18 cellular contexts compared by ENCODE assay signal in the genomic region with DNA sequence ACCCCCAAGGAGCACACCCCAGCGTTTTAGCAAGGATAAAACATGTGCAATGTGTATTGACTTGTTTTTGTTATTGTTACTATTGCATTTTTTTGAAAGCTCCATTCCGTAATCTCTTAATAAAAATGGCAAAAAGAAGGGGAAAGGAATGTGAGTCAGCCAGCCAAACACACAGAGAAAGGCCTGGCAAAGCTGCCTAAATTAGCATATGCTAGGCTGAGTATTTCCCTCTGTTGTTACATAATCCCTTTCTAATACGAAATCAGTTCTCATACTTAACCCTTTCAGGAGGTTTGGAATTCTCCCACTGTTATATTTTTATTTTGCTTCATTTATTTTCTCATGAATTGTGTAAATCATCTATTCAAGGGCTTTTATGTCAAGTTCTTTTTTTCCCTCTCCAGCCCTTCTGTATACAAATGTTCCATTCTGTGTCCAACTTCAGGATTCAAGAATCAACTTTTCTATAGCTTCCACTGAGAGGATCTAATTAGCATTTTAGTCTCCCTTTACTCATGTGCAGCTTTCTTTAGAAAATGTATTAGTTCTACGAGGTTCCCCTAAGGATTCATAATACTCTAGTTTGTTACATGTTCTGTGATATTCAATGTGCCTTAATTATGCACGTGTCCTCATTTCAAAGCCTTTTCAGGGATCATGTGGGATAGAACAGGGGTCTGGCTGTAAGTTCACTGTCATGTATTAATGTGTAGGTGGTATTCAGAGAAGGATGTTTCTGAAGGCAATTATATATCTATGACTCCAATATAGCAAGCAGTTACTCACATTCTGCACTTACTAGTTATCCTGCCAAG. TPM values are rescaled to one million over a fixed set of nuclear protein-coding genes. Genes with fewer than 3 reads are reported as not detected.
DNase-seq lines count a peak whose midpoint lies in the region; ATAC-seq and TF ChIP-seq lines count a peak whose summit lies in the region.
"Had no signal": no experiment of that assay in that cellular context is flagged by ENCODE, and none has a peak within 500 bp of the region (broad histone marks: within the 10 kb centered on the region; RNA-seq: fewer than 3 reads in every experiment).

No MANE protein-coding gene starts in this region.

- peak overlapping the region in 57 of 59 donors; percentile 2 to 96 (median 73) for H3K27ac ChIP-seq in dorsolateral prefrontal cortex
- no peak overlapping the region for H3K27ac ChIP-seq in mesendoderm (ENCODE audit: low read depth, low read length)
- H3K27ac ChIP-seq in right lobe of liver, result no peak overlapping the region
- H3K27ac ChIP-seq: ascending aorta, esophagus squamous epithelium, left ventricle myocardium inferior had no signal

- no peak overlapping the region for H3K4me2 ChIP-seq in mesendoderm (ENCODE audit: low read length)

- H3K4me1 ChIP-seq in mesendoderm (ENCODE audit: control insufficient read depth, low read depth, low read length), result no peaks in the 10 kb centered on the region
- H3K4me1 ChIP-seq in right lobe of liver, result no peaks in the 10 kb centered on the region
- H3K4me1 ChIP-seq: ascending aorta, left ventricle myocardium inferior had no signal

- H2BK15ac ChIP-seq in mesendoderm (replicated peaks; ENCODE audit: low read depth), result no peak overlapping the region

- H3K23ac ChIP-seq in mesendoderm (ENCODE audit: low read length), result no peak overlapping the region

- H3K56ac ChIP-seq in mesendoderm (ENCODE audit: low read length), result no peak overlapping the region

- H3K36me3 ChIP-seq in mesendoderm (ENCODE audit: control insufficient read depth, insufficient read depth, low read length) (no peaks in the 10 kb centered on the region), right lobe of liver (no peaks in the 10 kb centered on the region)
- H3K36me3 ChIP-seq: ascending aorta, esophagus squamous epithelium, left ventricle myocardium inferior had no signal

- no peak overlapping the region for H3K27ac Mint-ChIP-seq in activated T-helper 1 cell treated with anti-CD3 and anti-CD28 coated beads, Interleukin-12 subunit alpha, Interleukin-12 subunit beta, Interleukin-2, Interleukin-4 antibody, amounts not matched to agents 30 ng/mL and 10 ng/mL and 1 ng/mL, durations not matched to agents 14 hours and 24 hours and 36 hours
- H3K27ac Mint-ChIP-seq: CD4-positive, alpha-beta T cell; stimulated activated naive B cell treated with anti-CD40 and anti-IgM and Interleukin-4, amounts not matched to agents 10 μg/mL and 1 μg/mL and 100 μg/mL, for 72 hours; T-helper 2 cell treated with Interferon-gamma antibody and Interleukin-4, amounts not matched to agents 5 μg/mL and 100 μg/mL, for 36 hours had no signal

- H4K5ac ChIP-seq in mesendoderm (ENCODE audit: low read length), result no peak overlapping the region

- peak in 1 of 56 donors; percentile 8 for TF ChIP-seq CTCF in dorsolateral prefrontal cortex (IDR thresholded peaks at IDR 0.05 in 54 of 56, conservative IDR thresholded peaks at IDR 0.05 in 2 of 56; ENCODE audit: low read depth in 1 of 56, partially characterized antibody in 56 of 56)
- no peak for TF ChIP-seq CTCF in right lobe of liver (IDR thresholded peaks at IDR 0.05)

- no peaks in the 10 kb centered on the region for H3K79me2 ChIP-seq in mesendoderm (ENCODE audit: control insufficient read depth, insufficient read depth, low read length)

- TF ChIP-seq POLR2A in right lobe of liver (IDR thresholded peaks at IDR 0.05), result no peak

- H3K9me3 Mint-ChIP-seq in activated T-helper 1 cell treated with anti-CD3 and anti-CD28 coated beads, Interleukin-12 subunit alpha, Interleukin-12 subunit beta, Interleukin-2, Interleukin-4 antibody, amounts not matched to agents 30 ng/mL and 10 ng/mL and 1 ng/mL, durations not matched to agents 14 hours and 24 hours and 36 hours, result no peaks in the 10 kb centered on the region
- H3K9me3 Mint-ChIP-seq: CD4-positive, alpha-beta T cell; T-helper 2 cell treated with Interferon-gamma antibody and Interleukin-4, amounts not matched to agents 5 μg/mL and 100 μg/mL, for 36 hours had no signal

- H3K79me1 ChIP-seq in mesendoderm (ENCODE audit: low read length), result no peaks in the 10 kb centered on the region

- no peak overlapping the region for H3K4ac ChIP-seq in mesendoderm (ENCODE audit: low read depth, low read length)

- no peaks in the 10 kb centered on the region for H3K36me3 Mint-ChIP-seq in activated T-helper 1 cell treated with anti-CD3 and anti-CD28 coated beads, Interleukin-12 subunit alpha, Interleukin-12 subunit beta, Interleukin-2, Interleukin-4 antibody, amounts not matched to agents 30 ng/mL and 10 ng/mL and 1 ng/mL, durations not matched to agents 14 hours and 24 hours and 36 hours (ENCODE audit: low read depth)
- H3K36me3 Mint-ChIP-seq: stimulated activated naive B cell treated with anti-CD40 and anti-IgM and Interleukin-4, amounts not matched to agents 10 μg/mL and 1 μg/mL and 100 μg/mL, for 72 hours had no signal

- no peak overlapping the region for H3K4me3 Mint-ChIP-seq in activated T-helper 1 cell treated with anti-CD3 and anti-CD28 coated beads, Interleukin-12 subunit alpha, Interleukin-12 subunit beta, Interleukin-2, Interleukin-4 antibody, amounts not matched to agents 30 ng/mL and 10 ng/mL and 1 ng/mL, durations not matched to agents 14 hours and 24 hours and 36 hours
- H3K4me3 Mint-ChIP-seq: CD4-positive, alpha-beta T cell; stimulated activated naive B cell treated with anti-CD40 and anti-IgM and Interleukin-4, amounts not matched to agents 10 μg/mL and 1 μg/mL and 100 μg/mL, for 72 hours; T-helper 2 cell treated with Interferon-gamma antibody and Interleukin-4, amounts not matched to agents 5 μg/mL and 100 μg/mL, for 36 hours had no signal

- H2AK5ac ChIP-seq in mesendoderm (ENCODE audit: low read length), result no peak overlapping the region

- H3K4me3 ChIP-seq in dorsolateral prefrontal cortex (peak overlapping the region; percentile 4 to 90 (median 39)), mesendoderm (ENCODE audit: low read length) (no peak overlapping the region), right lobe of liver (no peak overlapping the region)
- H3K4me3 ChIP-seq: ascending aorta, esophagus squamous epithelium, left ventricle myocardium inferior had no signal

- no peaks in the 10 kb centered on the region for H3K4me1 Mint-ChIP-seq in activated T-helper 1 cell treated with anti-CD3 and anti-CD28 coated beads, Interleukin-12 subunit alpha, Interleukin-12 subunit beta, Interleukin-2, Interleukin-4 antibody, amounts not matched to agents 30 ng/mL and 10 ng/mL and 1 ng/mL, durations not matched to agents 14 hours and 24 hours and 36 hours (ENCODE audit: low read depth)
- H3K4me1 Mint-ChIP-seq: stimulated activated naive B cell treated with anti-CD40 and anti-IgM and Interleukin-4, amounts not matched to agents 10 μg/mL and 1 μg/mL and 100 μg/mL, for 72 hours had no signal

- no peaks in the 10 kb centered on the region for H3K9me3 ChIP-seq in right lobe of liver
- H3K9me3 ChIP-seq: ascending aorta, esophagus squamous epithelium, left ventricle myocardium inferior had no signal

- intact Hi-C loops in left cardiac atrium (cut with DNase I), result no loop called here
- intact Hi-C loops in Right ventricle myocardium superior (cut with DNase I), result no loop called here
- intact Hi-C loops in dorsolateral prefrontal cortex (cut with DNase I), result loop anchor here in 1 of 2 donors (10.0 kb wide), 1 partner anchor 117 kb away; no protein-coding TSS in a partner anchor
- intact Hi-C loops in right lobe of liver (cut with DNase I), result no loop called here
- intact Hi-C loops in activated T-helper 1 cell treated with anti-CD3 and anti-CD28 coated beads, Interleukin-12 subunit alpha, Interleukin-12 subunit beta, Interleukin-2, Interleukin-4 antibody, amounts not matched to agents 30 ng/mL and 10 ng/mL and 1 ng/mL, durations not matched to agents 14 hours and 24 hours and 36 hours (cut with micrococcal nuclease), result no loop called here

- WGBS in mesendoderm (ENCODE audit: extremely low coverage, insufficient coverage, low lambda C conversion rate), result no CpG with 5 or more reads among the region's 5 CpGs
- WGBS in right lobe of liver (ENCODE audit: insufficient coverage, low coverage, low lambda C conversion rate, missing lambda C conversion rate), result 31% methylated on average over 5 of the region's 5 CpGs

- peak; percentile 54 to 63 for ATAC-seq in left cardiac atrium
- no peak for ATAC-seq in Right ventricle myocardium superior (ENCODE audit: poor library complexity)
- ATAC-seq in right lobe of liver, result no peak
- ATAC-seq: stimulated activated naive B cell treated with anti-CD40 and anti-IgM and Interleukin-4, amounts not matched to agents 10 μg/mL and 1 μg/mL and 100 μg/mL, for 72 hours had no signal

- no peaks in the 10 kb centered on the region for H3K27me3 Mint-ChIP-seq in activated T-helper 1 cell treated with anti-CD3 and anti-CD28 coated beads, Interleukin-12 subunit alpha, Interleukin-12 subunit beta, Interleukin-2, Interleukin-4 antibody, amounts not matched to agents 30 ng/mL and 10 ng/mL and 1 ng/mL, durations not matched to agents 14 hours and 24 hours and 36 hours (ENCODE audit: insufficient read depth)
- H3K27me3 Mint-ChIP-seq: stimulated activated naive B cell treated with anti-CD40 and anti-IgM and Interleukin-4, amounts not matched to agents 10 μg/mL and 1 μg/mL and 100 μg/mL, for 72 hours had no signal

- H2BK120ac ChIP-seq in mesendoderm (ENCODE audit: low read depth, low read length), result no peak overlapping the region

- H3K27me3 ChIP-seq in dorsolateral prefrontal cortex, result no peaks in the 10 kb centered on the region
- no peaks in the 10 kb centered on the region for H3K27me3 ChIP-seq in mesendoderm (ENCODE audit: insufficient read depth, low read length, poor library complexity)
- no peaks in the 10 kb centered on the region for H3K27me3 ChIP-seq in right lobe of liver
- H3K27me3 ChIP-seq: ascending aorta had no signal

- no peak overlapping the region for H3K18ac ChIP-seq in mesendoderm (ENCODE audit: low read length)

- H4K8ac ChIP-seq in mesendoderm (ENCODE audit: low read depth, low read length), result no peak overlapping the region

- DNase-seq in left cardiac atrium, result no peak
- no peak for DNase-seq in Right ventricle myocardium superior
- DNase-seq in dorsolateral prefrontal cortex, result peak in 3 of 10 donors; percentile 25 to 57 (median 27)
- DNase-seq in mesendoderm, result peak; percentile 67
- DNase-seq in right lobe of liver, result no peak
- DNase-seq in SK-N-DZ (ENCODE audit: low spot score), result no peak
- no peak for DNase-seq in DMS79 treated with DMSO at 0.1 percent for 48 hours (lab: John Stamatoyannopoulos, UW)
- DNase-seq in activated T-helper 1 cell treated with anti-CD3 and anti-CD28 coated beads, Interleukin-12 subunit alpha, Interleukin-12 subunit beta, Interleukin-2, Interleukin-4 antibody, amounts not matched to agents 30 ng/mL and 10 ng/mL and 1 ng/mL, durations not matched to agents 14 hours and 24 hours and 36 hours (ENCODE audit: low spot score), result no peak
- DNase-seq: activated gamma-delta T cell treated with Interleukin-2 at 50 U/mL for 16 hours; CD4-positive, alpha-beta T cell; DND-41; esophagus squamous epithelium; left ventricle myocardium inferior; NCI-H226; NK-92 treated with Interleukin-12 subunit alpha and Interleukin-12 subunit beta, amount 100 ng/mL, for 24 hours; stimulated activated naive B cell treated with anti-CD40 and anti-IgM and Interleukin-4, amounts not matched to agents 10 μg/mL and 1 μg/mL and 100 μg/mL, for 72 hours had no signal

- no peak overlapping the region for H2BK5ac ChIP-seq in mesendoderm (ENCODE audit: low read length)

- no peak overlapping the region for H3K9ac ChIP-seq in mesendoderm (ENCODE audit: low read length)

RNA-seq across cellular contexts. Expression of a gene that starts 9.2 kb away (rescaled TPM):
- total RNA-seq in left cardiac atrium, result 10 to 100 TPM in 1 of 2 donors, 1 to 10 TPM in 1; 8.9 to 11.6 TPM
- 1.2 TPM for total RNA-seq in Right ventricle myocardium superior
- total RNA-seq in dorsolateral prefrontal cortex, result 100 to 1,000 TPM; 182 to 362 (median 287) TPM
- 3.9 TPM for polyA plus RNA-seq in mesendoderm (2013, experiment 1 of 2)
- polyA plus RNA-seq in mesendoderm (2013, experiment 2 of 2), result 3.4 TPM
- total RNA-seq in right lobe of liver, result 1 to 10 TPM in 2 of 6 experiments, under 1 TPM in 4; under 0.01 to 1.7 (median 0.15) TPM
- 1.6 and 3.1 TPM in 2 replicates for polyA plus RNA-seq in SK-N-DZ (2014; cell fraction: cytosol; rRNA removed)
- polyA plus RNA-seq in SK-N-DZ (2014; cell fraction: nucleus; rRNA removed), result 0.60 and 0.95 TPM in 2 replicates
- not detected in 2 replicates for total RNA-seq in activated T-helper 1 cell treated with anti-CD3 and anti-CD28 coated beads, Interleukin-12 subunit alpha, Interleukin-12 subunit beta, Interleukin-2, Interleukin-4 antibody, amounts not matched to agents 30 ng/mL and 10 ng/mL and 1 ng/mL, durations not matched to agents 14 hours and 24 hours and 36 hours

Comparison
In these comparisons a context has a peak if more than half of its experiments do, and no peak if none do; other contexts are left out.
1. ATAC-seq: peak in left cardiac atrium (2 of 2); none in Right ventricle myocardium superior (single experiment) and right lobe of liver (0 of 4).
2. H3K27ac ChIP-seq: peak in dorsolateral prefrontal cortex (57 of 59); none in mesendoderm (single experiment) and right lobe of liver (0 of 3).
3. H3K4me3 ChIP-seq: peak in dorsolateral prefrontal cortex (59 of 59); none in mesendoderm (single experiment) and right lobe of liver (0 of 3).
4. RNA of a gene that starts 9.2 kb away (total RNA-seq): 182 to 362 TPM in dorsolateral prefrontal cortex; 8.9 to 11.6 TPM in left cardiac atrium, 1.2 TPM in Right ventricle myocardium superior (single experiment), under 0.01 to 1.7 TPM in right lobe of liver and not detected in activated T-helper 1 cell treated with anti-CD3 and anti-CD28 coated beads, Interleukin-12 subunit alpha, Interleukin-12 subunit beta, Interleukin-2, Interleukin-4 antibody, amounts not matched to agents 30 ng/mL and 10 ng/mL and 1 ng/mL, durations not matched to agents 14 hours and 24 hours and 36 hours; every median in the first group is over 10 times any median in the second.